Comparison of ENCODE assay signal across 12 cellular contexts in the genomic region with DNA sequence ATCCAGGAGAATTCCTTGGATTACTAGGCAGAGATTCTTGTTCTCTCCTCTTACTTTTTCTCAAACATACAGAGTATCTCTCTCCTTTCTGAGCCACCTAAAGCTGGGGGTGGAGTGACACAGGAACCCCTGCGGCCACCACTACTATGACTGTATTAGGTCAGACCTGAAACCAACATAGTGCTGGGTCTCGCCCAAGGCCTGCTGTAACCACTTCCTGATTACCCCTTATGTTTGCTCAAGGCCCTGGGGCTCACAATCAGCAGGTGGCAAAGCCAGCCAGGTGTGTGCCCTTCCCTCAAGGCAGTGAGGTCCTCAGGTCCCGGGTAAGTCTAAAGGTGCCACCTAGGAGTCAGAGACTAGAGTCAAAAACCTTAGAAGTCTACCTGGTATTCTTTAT.
A peak's percentile ranks its signal among the peaks of the same experiment; 100 is the strongest.
DNase-seq lines count a peak whose midpoint lies in the region; ATAC-seq, FAIRE-seq and TF ChIP-seq lines count a peak whose summit lies in the region.
"Had no signal": no experiment of that assay in that cellular context is flagged by ENCODE, and none has a peak within 500 bp of the region (broad histone marks: within the 10 kb centered on the region; RNA-seq: fewer than 3 reads in every experiment).

No MANE protein-coding gene starts in this region.

- TF ChIP-seq CTCF in pancreas (IDR thresholded peaks at IDR 0.05) (no peak), left lung (IDR thresholded peaks at IDR 0.05) (no peak)

- no peak overlapping the region for H3K27ac ChIP-seq in pancreas
- no peak overlapping the region for H3K27ac ChIP-seq in left lung
- H3K27ac ChIP-seq: SK-N-MC had no signal

- no peaks in the 10 kb centered on the region for H3K9me3 ChIP-seq in pancreas
- H3K9me3 ChIP-seq in left lung = peaks cover 0 to 43% of the 10 kb centered on the region in 2 donors

- H3K27me3 ChIP-seq in pancreas = no peaks in the 10 kb centered on the region
- no peaks in the 10 kb centered on the region for H3K27me3 ChIP-seq in left lung

- peak; percentile 92 for ATAC-seq in GM19023 (IDR thresholded peaks at IDR 0.05; ENCODE audit: unreplicated experiment)
- ATAC-seq in HG02588 (IDR thresholded peaks at IDR 0.05; ENCODE audit: unreplicated experiment) = peak; percentile 92
- ATAC-seq in HG03442 (IDR thresholded peaks at IDR 0.05; ENCODE audit: unreplicated experiment) = peak; percentile 92
- ATAC-seq in pancreas = peak; percentile 41 to 63 (median 54)
- no peak for ATAC-seq in left lung

- 44 to 53% methylated on average over 3 of the region's 3 CpGs for WGBS in pancreas, 2 donors

- no peak overlapping the region for H3K4me3 ChIP-seq in pancreas
- H3K4me3 ChIP-seq in left lung = no peak overlapping the region
- H3K4me3 ChIP-seq: SK-N-MC had no signal

- intact Hi-C loops in pancreas (cut with DNase I) (no loop called here), left lung (cut with DNase I) (no loop called here)

- H3K36me3 ChIP-seq in pancreas (no peaks in the 10 kb centered on the region), left lung (no peaks in the 10 kb centered on the region)

- no peaks in the 10 kb centered on the region for H3K4me1 ChIP-seq in pancreas
- H3K4me1 ChIP-seq in left lung = no peaks in the 10 kb centered on the region

- peak in 1 of 6 donors; percentile 11 for DNase-seq in pancreas
- no peak for DNase-seq in activated CD4-positive, CD25-positive, alpha-beta regulatory T cell treated with anti-CD3 and anti-CD28 coated beads, Interleukin-2, amount 50 U/mL, for 72 hours
- DNase-seq in foreskin melanocyte = no peak
- DNase-seq in left lung = no peak
- no peak for DNase-seq in stimulated activated CD4-positive, alpha-beta T cell treated with anti-CD3 and anti-CD28 coated beads, Interleukin-4, amount 100 ng/mL, for 24 hours
- DNase-seq: DND-41, kidney glomerular epithelial cell, NCI-H1930 had no signal

- FAIRE-seq in pancreas (lab: Jason Lieb, UNC) = no peak
